Comparison of ENCODE assay signal across 20 cellular contexts in genomic region chr3:180421711-180422110, GRCh38.
"Had no signal": no experiment of that assay in that cellular context is flagged by ENCODE, and none has a peak within 500 bp of the region (broad histone marks: within the 10 kb centered on the region; RNA-seq: fewer than 3 reads in every experiment).

No MANE protein-coding gene starts in this region.

- H3K4me1 ChIP-seq: left lung, prostate gland, testis had no signal

- H3K27me3 ChIP-seq: left lung, testis had no signal

- H3K9me3 Mint-ChIP-seq: activated CD4-positive, alpha-beta T cell treated with anti-CD3 and anti-CD28 coated beads, Interleukin-2, amount 10 ng/mL, durations not matched to agents 24 days and 14 days; activated T-helper 2 cell treated with anti-CD3 and anti-CD28 coated beads, Interferon-gamma antibody, Interleukin-2, Interleukin-4, amounts not matched to agents 10 μg/mL and 5 μg/mL and 100 μg/mL, durations not matched to agents 14 hours and 24 hours and 36 hours; brain had no signal

- H3K9me3 ChIP-seq: prostate gland, testis had no signal

- H3K4me1 Mint-ChIP-seq: activated CD4-positive, alpha-beta T cell treated with anti-CD3 and anti-CD28 coated beads, Interleukin-2, amount 10 ng/mL, durations not matched to agents 24 days and 14 days; central memory CD8-positive, alpha-beta T cell had no signal

- H3K36me3 Mint-ChIP-seq: brain, type B pancreatic cell had no signal

- H3K4me3 Mint-ChIP-seq: activated CD4-positive, alpha-beta T cell treated with anti-CD3 and anti-CD28 coated beads, Interleukin-2, amount 10 ng/mL, durations not matched to agents 24 days and 14 days; activated CD8-positive, alpha-beta T cell treated with anti-CD3 and anti-CD28 coated beads, Interleukin-2, amount 10 ng/mL, durations not matched to agents 7 days and 5 days; activated naive CD4-positive, alpha-beta T cell treated with anti-CD3 and anti-CD28 coated beads for 36 hours; activated T-cell treated with anti-CD3 and anti-CD28 coated beads, Interleukin-2, amount 50 U/mL, for 24 hours; brain; central memory CD8-positive, alpha-beta T cell; T-helper 1 cell treated with Interleukin-12 subunit alpha and Interleukin-12 subunit beta and Interleukin-4 antibody, amounts not matched to agents 30 μg/mL and 1 μg/mL, for 36 hours; type B pancreatic cell had no signal

- DNase-seq: activated CD4-positive, alpha-beta T cell treated with anti-CD3 and anti-CD28 coated beads, Interleukin-2, amount 10 ng/mL, durations not matched to agents 24 days and 14 days; activated CD8-positive, alpha-beta T cell treated with anti-CD3 and anti-CD28 coated beads, Interleukin-2, amount 10 ng/mL, durations not matched to agents 7 days and 5 days; activated naive CD4-positive, alpha-beta T cell treated with anti-CD3 and anti-CD28 coated beads for 36 hours; activated T-cell treated with anti-CD3 and anti-CD28 coated beads, Interleukin-2, amount 50 U/mL, for 24 hours; foreskin melanocyte; glutamatergic neuron; kidney; left lung; right cardiac atrium; small intestine; stimulated activated CD4-positive, alpha-beta T cell treated with anti-CD3 and anti-CD28 coated beads, Interleukin-15, amount 100 ng/mL, for 24 hours; stimulated activated CD4-positive, alpha-beta T cell treated with anti-CD3 and anti-CD28 coated beads, Interleukin-4, amount 100 ng/mL, for 1 hour; testis had no signal

- H3K27ac ChIP-seq: coronary artery, left lung, prostate gland, testis had no signal

- H3K4me3 ChIP-seq: coronary artery, left lung, prostate gland, testis had no signal

- H3K27ac Mint-ChIP-seq: activated CD4-positive, alpha-beta T cell treated with anti-CD3 and anti-CD28 coated beads, Interleukin-2, amount 10 ng/mL, durations not matched to agents 24 days and 14 days; activated CD8-positive, alpha-beta T cell treated with anti-CD3 and anti-CD28 coated beads, Interleukin-2, amount 10 ng/mL, durations not matched to agents 7 days and 5 days; activated naive CD4-positive, alpha-beta T cell treated with anti-CD3 and anti-CD28 coated beads for 36 hours; activated T-cell treated with anti-CD3 and anti-CD28 coated beads, Interleukin-2, amount 50 U/mL, for 24 hours; activated T-helper 2 cell treated with anti-CD3 and anti-CD28 coated beads, Interferon-gamma antibody, Interleukin-2, Interleukin-4, amounts not matched to agents 10 μg/mL and 5 μg/mL and 100 μg/mL, durations not matched to agents 14 hours and 24 hours and 36 hours; T-helper 1 cell treated with Interleukin-12 subunit alpha and Interleukin-12 subunit beta and Interleukin-4 antibody, amounts not matched to agents 30 μg/mL and 1 μg/mL, for 36 hours; type B pancreatic cell had no signal

- H3K36me3 ChIP-seq: left lung, prostate gland had no signal

- ATAC-seq: activated CD8-positive, alpha-beta T cell treated with anti-CD3 and anti-CD28 coated beads, Interleukin-2, amount 10 ng/mL, durations not matched to agents 7 days and 5 days; left lung; right cardiac atrium had no signal
